14 cellular contexts compared by ENCODE assay signal in genomic region chr2:168431301-168432024, GRCh38. TPM values are rescaled to one million over a fixed set of nuclear protein-coding genes. Genes with fewer than 3 reads are reported as not detected.
DNase-seq lines count a peak whose midpoint lies in the region; ATAC-seq and TF ChIP-seq lines count a peak whose summit lies in the region.
"Had no signal": no experiment of that assay in that cellular context is flagged by ENCODE, and none has a peak within 500 bp of the region (broad histone marks: within the 10 kb centered on the region; RNA-seq: fewer than 3 reads in every experiment).

No MANE protein-coding gene starts in this region.

- H3K27me3 Mint-ChIP-seq in CD4-positive, alpha-beta memory T cell: peaks cover 0 to 1% of the 10 kb centered on the region in 2 donors
- no peaks in the 10 kb centered on the region for H3K27me3 Mint-ChIP-seq in T-cell

- no peak for ATAC-seq in T-cell (replicated peaks in 1 of 4)
- no peak for ATAC-seq in HG02642 (IDR thresholded peaks at IDR 0.05; ENCODE audit: poor library complexity, unreplicated experiment)

- POLR2A ChIA-PET in CD4-positive, alpha-beta memory T cell (lab: Charles Lee; ENCODE audit: partially characterized antibody): interaction anchor here (1.0 kb wide), 1 partner anchor 58 kb away, joined by 4 read pairs; no protein-coding TSS in a partner anchor
- POLR2A ChIA-PET in T-cell (lab: Charles Lee): interaction anchor here in 1 of 2 donors (0.6 kb wide), 1 partner anchor 55 kb away, joined by 6 read pairs; no protein-coding TSS in a partner anchor

- in situ Hi-C loops in G401 (cut with HindIII; ENCODE audit: low sequenced_read_pairs): no loop called here

- H3K36me3 ChIP-seq in CD4-positive, alpha-beta memory T cell (ENCODE audit: insufficient read depth, low read length): no peaks in the 10 kb centered on the region
- no peaks in the 10 kb centered on the region for H3K36me3 ChIP-seq in sigmoid colon
- H3K36me3 ChIP-seq: BE2C had no signal

- peak overlapping the region in 1 of 8 donors; percentile 85 for H3K4me3 Mint-ChIP-seq in CD4-positive, alpha-beta memory T cell
- peak overlapping the region in 1 of 3 donors; percentile 46 for H3K4me3 Mint-ChIP-seq in T-cell

- peak overlapping the region in 5 of 7 donors; percentile 5 to 55 (median 49) for H3K27ac Mint-ChIP-seq in CD4-positive, alpha-beta memory T cell
- H3K27ac Mint-ChIP-seq in T-cell: peak overlapping the region; percentile 71 to 84

- H3K27ac ChIP-seq in CD4-positive, alpha-beta memory T cell (ENCODE audit: low read depth, low read length): no peak overlapping the region
- no peak overlapping the region for H3K27ac ChIP-seq in sigmoid colon
- H3K27ac ChIP-seq: RWPE1 had no signal

- H3K36me3 Mint-ChIP-seq in CD4-positive, alpha-beta memory T cell: no peaks in the 10 kb centered on the region
- H3K36me3 Mint-ChIP-seq in T-cell: no peaks in the 10 kb centered on the region

- intact Hi-C loops in CD4-positive, alpha-beta memory T cell (cut with micrococcal nuclease): loop anchor here (2.0 kb wide), 1 partner anchor 25 kb away; the partner anchor contains the start of gene CERS6
- intact Hi-C loops in lower leg skin (cut with DNase I; ENCODE audit: low total_unique reads) (no loop called here), sigmoid colon (cut with DNase I) (no loop called here)

- no peak for DNase-seq in CD4-positive, alpha-beta memory T cell
- DNase-seq in G401 (ENCODE audit: low spot score): peak; percentile 70
- no peak for DNase-seq in T-cell
- DNase-seq in cerebellar cortex (ENCODE audit: low spot score): peak; percentile 56
- DNase-seq in lower leg skin (ENCODE audit: low spot score in 2 of 2): no peak
- DNase-seq in sigmoid colon: no peak
- DNase-seq: BE2C; NCI-H1436; NCI-H2029 treated with DMSO at 0.1 percent for 48 hours; NCI-H226; NCI-H526 treated with DMSO at 0.1 percent for 48 hours; NK-92 treated with Interleukin-12 subunit alpha and Interleukin-12 subunit beta, amount 100 ng/mL, for 24 hours had no signal

- CTCF ChIA-PET in CD4-positive, alpha-beta memory T cell (lab: Charles Lee; ENCODE audit: partially characterized antibody): interaction anchor here (1.3 kb wide), 1 partner anchor 328 kb away, joined by 3 read pairs; no protein-coding TSS in a partner anchor
- CTCF ChIA-PET in T-cell (lab: Charles Lee): no interaction called here

- peaks cover 34% of the 10 kb centered on the region for H3K4me1 ChIP-seq in CD4-positive, alpha-beta memory T cell (ENCODE audit: insufficient read depth, low read length)
- no peaks in the 10 kb centered on the region for H3K4me1 ChIP-seq in sigmoid colon

- TF ChIP-seq CTCF in lower leg skin (IDR thresholded peaks at IDR 0.05) (no peak), sigmoid colon (IDR thresholded peaks at IDR 0.05) (no peak)

- peaks cover 21 to 33% (median 32%) of the 10 kb centered on the region in 4 donors for H3K4me1 Mint-ChIP-seq in CD4-positive, alpha-beta memory T cell
- H3K4me1 Mint-ChIP-seq in T-cell: peaks cover 49 to 65% (median 52%) of the 10 kb centered on the region in 3 donors

- H3K9me3 ChIP-seq in CD4-positive, alpha-beta memory T cell (ENCODE audit: control insufficient read depth in 1 of 2, low read length in 2 of 2): no peaks in the 10 kb centered on the region
- H3K9me3 ChIP-seq in sigmoid colon: no peaks in the 10 kb centered on the region
- H3K9me3 ChIP-seq: BE2C had no signal

- 79 to 80% methylated on average over 1 of the region's 1 CpG for WGBS in lower leg skin, 2 donors
- WGBS in sigmoid colon, 2 donors: 86 to 87% methylated on average over 1 of the region's 1 CpG

- no peak for TF ChIP-seq POLR2A in lower leg skin (IDR thresholded peaks at IDR 0.05)
- TF ChIP-seq POLR2A in sigmoid colon (IDR thresholded peaks at IDR 0.05): no peak

- TF ChIP-seq EP300 in sigmoid colon (IDR thresholded peaks at IDR 0.05): no peak

- H3K4me3 ChIP-seq in CD4-positive, alpha-beta memory T cell (ENCODE audit: low read length in 2 of 2): no peak overlapping the region
- H3K4me3 ChIP-seq in lower leg skin (ENCODE audit: low read depth, poor library complexity, severe bottlenecking): no peak overlapping the region
- no peak overlapping the region for H3K4me3 ChIP-seq in sigmoid colon

- peaks cover 0 to 1% (median 0%) of the 10 kb centered on the region in 8 donors for H3K9me3 Mint-ChIP-seq in CD4-positive, alpha-beta memory T cell
- H3K9me3 Mint-ChIP-seq in T-cell: no peaks in the 10 kb centered on the region

- no peaks in the 10 kb centered on the region for H3K27me3 ChIP-seq in CD4-positive, alpha-beta memory T cell (ENCODE audit: insufficient read depth, low read length)
- no peaks in the 10 kb centered on the region for H3K27me3 ChIP-seq in sigmoid colon
- H3K27me3 ChIP-seq: BE2C had no signal

RNA-seq across cellular contexts. Expression of gene CERS6, which starts 24.6 kb away (rescaled TPM):
- 10 to 100 TPM; 10.1 to 11.3 TPM for total RNA-seq in CD4-positive, alpha-beta memory T cell
- 1 to 10 TPM; 5.1 TPM for polyA plus RNA-seq in CD4-positive, alpha-beta memory T cell
- total RNA-seq in G401 (2014; rRNA removed; shearing (Covaris generic)): 12.5 and 23.5 TPM in 2 replicates
- total RNA-seq in T-cell (10 to 100 TPM; 11.1 to 20.3 (median 13.6) TPM), lower leg skin (10 to 100 TPM; 53.7 to 78.3 (median 63.8) TPM), sigmoid colon (10 to 100 TPM in 3 of 4 donors, 1 to 10 TPM in 1; 9.4 to 15.3 (median 12.3) TPM)
- polyA plus RNA-seq in sigmoid colon: 10 to 100 TPM in 1 of 3 donors, 1 to 10 TPM in 2; 4.4 to 21.0 (median 4.8) TPM

Comparison
In these comparisons a context has a peak if more than half of its experiments do, and no peak if none do; other contexts are left out.
1. DNase-seq: peak in G401 (single experiment) and cerebellar cortex (single experiment); none in CD4-positive, alpha-beta memory T cell (0 of 5), T-cell (0 of 34), lower leg skin (0 of 2) and sigmoid colon (single experiment).